8 cellular contexts compared by ENCODE assay signal in genomic region chr17:39621523-39622379, GRCh38. TPM values are rescaled to one million over a fixed set of nuclear protein-coding genes. Genes with fewer than 3 reads are reported as not detected.
DNase-seq lines count a peak whose midpoint lies in the region; ATAC-seq and TF ChIP-seq lines count a peak whose summit lies in the region.

No MANE protein-coding gene starts in this region.

- DNase-seq in GM12865 (ENCODE audit: low read depth) (peak; percentile 89), NCI-H526 treated with DMSO at 0.1 percent for 48 hours (lab: John Stamatoyannopoulos, UW) (peak; percentile 54), chondrocyte (ENCODE audit: low spot score) (no peak)
- peak; percentile 90 for DNase-seq in activated CD4-positive, alpha-beta T cell treated with anti-CD3 and anti-CD28 coated beads for 48 hours
- peak; percentile 73 to 88 for DNase-seq in stimulated activated CD4-positive, alpha-beta T cell treated with anti-CD3 and anti-CD28 coated beads, Interleukin-4, amount 100 ng/mL, for 48 hours (ENCODE audit: low read depth in 2 of 2)

- no peak overlapping the region for H3K27ac ChIP-seq in liver (ENCODE audit: low read depth in 1 of 2, low read length in 2 of 2)

- H3K9me3 ChIP-seq in liver (ENCODE audit: control insufficient read depth in 4 of 4, low read length in 3 of 4) = no peaks in the 10 kb centered on the region

- H3K27me3 Mint-ChIP-seq in chondrocyte (ENCODE audit: low read depth) = peaks cover 19% of the 10 kb centered on the region

- H3K4me1 ChIP-seq in liver (ENCODE audit: control insufficient read depth in 4 of 4, insufficient read depth in 4 of 4, low read length in 3 of 4) = peaks cover 2 to 21% (median 9%) of the 10 kb centered on the region in 4 donors

- H3K4me3 ChIP-seq in GM12865 (ENCODE audit: low read depth, low read length) (peak overlapping the region; percentile 22), liver (ENCODE audit: low read depth in 1 of 3, low read length in 3 of 3) (no peak overlapping the region)

- no peak overlapping the region for H3K4me3 Mint-ChIP-seq in chondrocyte (ENCODE audit: unreplicated experiment)

- peaks cover 2% of the 10 kb centered on the region for H3K36me3 Mint-ChIP-seq in chondrocyte (ENCODE audit: low read depth)

- H3K4me1 Mint-ChIP-seq in chondrocyte (ENCODE audit: low read depth) = peaks cover 20% of the 10 kb centered on the region

- peaks cover 0 to 10% (median 7%) of the 10 kb centered on the region in 4 donors for H3K27me3 ChIP-seq in liver (ENCODE audit: control insufficient read depth in 4 of 4, insufficient read depth in 4 of 4, low read length in 3 of 4)

- WGBS in liver = 10% methylated on average over 26 of the region's 26 CpGs

- H3K9me3 Mint-ChIP-seq in chondrocyte (ENCODE audit: low read depth) = no peaks in the 10 kb centered on the region

- peak; percentile 57 for ATAC-seq in HG03196 (IDR thresholded peaks at IDR 0.05; ENCODE audit: unreplicated experiment)
- no peak for ATAC-seq in GM21367 (IDR thresholded peaks at IDR 0.05; ENCODE audit: unreplicated experiment)

- no peak overlapping the region for H3K27ac Mint-ChIP-seq in chondrocyte (ENCODE audit: unreplicated experiment)

- TF ChIP-seq CTCF in GM12865 (IDR thresholded peaks at IDR 0.05; ENCODE audit: insufficient read depth, low read depth, low read length, missing control alignments) = peak; percentile 100
- peak; percentile 100 for TF ChIP-seq CTCF in chondrocyte (IDR thresholded peaks at IDR 0.05)
- TF ChIP-seq CTCF in liver (IDR thresholded peaks at IDR 0.05; ENCODE audit: low read depth, low read length, missing input control) = peak; percentile 100

- H3K36me3 ChIP-seq in liver (ENCODE audit: control insufficient read depth in 4 of 4, insufficient read depth in 3 of 4, low read depth in 1 of 4, low read length in 3 of 4) = no peaks in the 10 kb centered on the region

- no peak overlapping the region for H3K9ac ChIP-seq in liver (ENCODE audit: low read depth in 1 of 2, low read length in 2 of 2)

- TF ChIP-seq RAD21 in liver (IDR thresholded peaks at IDR 0.05) = peak; percentile 94 to 97

TF ChIP-seq in liver, 16 proteins besides CTCF, POLR2A, EP300 and RAD21:
- no peak for TF ChIP-seq YY1 (IDR thresholded peaks at IDR 0.05)
- peak in 1 of 2 donors; percentile 50 for TF ChIP-seq RXRA (IDR thresholded peaks at IDR 0.05)
- peak; percentile 75 for TF ChIP-seq REST (IDR thresholded peaks at IDR 0.05)

RNA-seq across cellular contexts. Expression of gene PPP1R1B, which starts 5.0 kb away (rescaled TPM):
- total RNA-seq in chondrocyte = 0.12 to 0.75 TPM in 2 of 3 replicates, not detected in the other
- total RNA-seq in liver = under 1 TPM in 1 of 2 donors, not detected in 1; 0.14 TPM
- polyA plus RNA-seq in liver = not detected

RNA-seq across cellular contexts. Expression of gene NEUROD2, which starts 14.0 kb away (rescaled TPM):
- total RNA-seq in chondrocyte = not detected in 3 replicates
- not detected for total RNA-seq in liver
- not detected for polyA plus RNA-seq in liver

RNA-seq across cellular contexts. Expression of gene STARD3, which starts 15.2 kb away (rescaled TPM):
- total RNA-seq in chondrocyte = 39.8 to 49.6 TPM (median 42.3 TPM) in 3 replicates
- 10 to 100 TPM; 20.4 to 26.0 TPM for total RNA-seq in liver
- polyA plus RNA-seq in liver = 10 to 100 TPM; 15.0 to 34.0 TPM

RNA-seq across cellular contexts. Expression of gene TCAP, which starts 43.4 kb away (rescaled TPM):
- total RNA-seq in chondrocyte = 0.64 to 1.3 TPM (median 0.77 TPM) in 3 replicates
- under 1 TPM; 0.14 to 0.67 TPM for total RNA-seq in liver
- under 1 TPM in 1 of 2 donors, not detected in 1; 0.22 TPM for polyA plus RNA-seq in liver

RNA-seq across cellular contexts. Expression of gene PNMT, which starts 46.5 kb away (rescaled TPM):
- total RNA-seq in chondrocyte (0.22 to 2.7 TPM (median 0.46 TPM) in 3 replicates), liver (1 to 10 TPM in 1 of 2 donors, not detected in 1; 8.6 TPM)
- under 1 TPM; 0.20 to 0.26 TPM for polyA plus RNA-seq in liver
